2 cellular contexts compared by ENCODE assay signal in genomic region chr1:145711213-145711651, GRCh38.
TF ChIP-seq lines count a peak whose summit lies in the region.

No MANE protein-coding gene starts in this region.

TF ChIP-seq in SK-N-SH treated with all-trans-retinoic acid at 6 μM for 48 hours, 23 proteins besides CTCF, POLR2A, EP300 and RAD21:
- TF ChIP-seq PATZ1 (CRISPR knock-in tag; IDR thresholded peaks at IDR 0.05; ENCODE audit: borderline replicate concordance) (no peak), CSDC2 (CRISPR knock-in tag; IDR thresholded peaks at IDR 0.05) (no peak), ARNTL (CRISPR knock-in tag; IDR thresholded peaks at IDR 0.05; ENCODE audit: borderline replicate concordance, low read depth) (no peak)

TF ChIP-seq in SK-N-SH, 30 proteins besides CTCF, POLR2A, EP300 and RAD21 (continued from another document):
- no peak for TF ChIP-seq ZBTB33 (IDR thresholded peaks at IDR 0.05; ENCODE audit: borderline replicate concordance, low read depth)
- TF ChIP-seq REST (IDR thresholded peaks at IDR 0.05; ENCODE audit: low read depth, low read length) = no peak
- TF ChIP-seq CHD2 (IDR thresholded peaks at IDR 0.05; ENCODE audit: low read length, partially characterized antibody) = no peak
- TF ChIP-seq GATA2 (CRISPR knock-in tag; IDR thresholded peaks at IDR 0.05) = no peak
- TF ChIP-seq NFIC (IDR thresholded peaks at IDR 0.05; ENCODE audit: borderline replicate concordance) = no peak
- no peak for TF ChIP-seq JUND (IDR thresholded peaks at IDR 0.05)
- TF ChIP-seq RCOR1 (IDR thresholded peaks at IDR 0.05; ENCODE audit: low read length) = no peak
- TF ChIP-seq USF2 (IDR thresholded peaks at IDR 0.05; ENCODE audit: borderline replicate concordance, low read depth, low read length) = no peak
- TF ChIP-seq IRF3 (IDR thresholded peaks at IDR 0.05; ENCODE audit: low read depth, low read length) = no peak
- TF ChIP-seq TAF1 (IDR thresholded peaks at IDR 0.05; ENCODE audit: borderline replicate concordance, low read depth, low read length) = no peak
- no peak for TF ChIP-seq RFX5 (IDR thresholded peaks at IDR 0.05; ENCODE audit: low read length)
- no peak for TF ChIP-seq TEAD4 (IDR thresholded peaks at IDR 0.05; ENCODE audit: borderline replicate concordance, insufficient read depth)
- no peak for TF ChIP-seq YY1 (IDR thresholded peaks at IDR 0.05; ENCODE audit: low read depth)
- no peak for TF ChIP-seq GABPA (IDR thresholded peaks at IDR 0.05; ENCODE audit: low read depth)
- no peak for TF ChIP-seq EZH2phosphoT487 (IDR thresholded peaks at IDR 0.05; ENCODE audit: borderline replicate concordance, low read depth)
TF ChIP-seq in SK-N-SH: peak in this region for 0.
